19 cellular contexts compared by ENCODE assay signal in genomic region chr3:14077310-14077709, GRCh38.
"Had no signal": no experiment of that assay in that cellular context is flagged by ENCODE, and none has a peak within 500 bp of the region (broad histone marks: within the 10 kb centered on the region; RNA-seq: fewer than 3 reads in every experiment).

No MANE protein-coding gene starts in this region.

- DNase-seq: activated B cell treated with CpG ODN at 0.5 μM for 24 hours; activated CD4-positive, alpha-beta T cell treated with anti-CD3 and anti-CD28 coated beads, Interleukin-2, amount 10 ng/mL, durations not matched to agents 7 days and 5 days; activated CD8-positive, alpha-beta memory T cell treated with anti-CD3 and anti-CD28 coated beads, Interleukin-2, amount 10 ng/mL, durations not matched to agents 7 days and 5 days; activated CD8-positive, alpha-beta T cell treated with anti-CD3 and anti-CD28 coated beads for 36 hours; activated naive CD4-positive, alpha-beta T cell treated with Interleukin-2 at 50 U/mL for 16 hours; anterior cingulate cortex; body of pancreas; caudate nucleus; effector CD4-positive, alpha-beta T cell; gastrocnemius medialis; hippocampal formation; left cardiac atrium; mesenchymal stem cell; nephron progenitor cell; right lobe of liver; stimulated activated CD4-positive, alpha-beta T cell treated with anti-CD3 and anti-CD28 coated beads, Interleukin-1b, Interleukin-23, amount 100 ng/mL, for 48 hours; stimulated activated naive B cell treated with anti-CD40 and anti-IgM and Interleukin-4, amounts not matched to agents 10 μg/mL and 1 μg/mL and 100 μg/mL, for 72 hours; T-helper 17 cell; testis had no signal

- ATAC-seq: activated CD8-positive, alpha-beta memory T cell treated with anti-CD3 and anti-CD28 coated beads, Interleukin-2, amount 10 ng/mL, durations not matched to agents 7 days and 5 days; activated CD8-positive, alpha-beta T cell treated with anti-CD3 and anti-CD28 coated beads for 36 hours; body of pancreas; gastrocnemius medialis; left cardiac atrium; right lobe of liver; stimulated activated naive B cell treated with anti-CD40 and anti-IgM and Interleukin-4, amounts not matched to agents 10 μg/mL and 1 μg/mL and 100 μg/mL, for 72 hours; T-helper 17 cell had no signal
